11 cellular contexts compared by ENCODE assay signal in genomic region chr14:92539875-92540274, GRCh38. TPM values are rescaled to one million over a fixed set of nuclear protein-coding genes. Genes with fewer than 3 reads are reported as not detected.
DNase-seq lines count a peak whose midpoint lies in the region; ATAC-seq, FAIRE-seq and TF ChIP-seq lines count a peak whose summit lies in the region.
"Had no signal": no experiment of that assay in that cellular context is flagged by ENCODE, and none has a peak within 500 bp of the region (broad histone marks: within the 10 kb centered on the region; RNA-seq: fewer than 3 reads in every experiment).

No MANE protein-coding gene starts in this region.

- H3K27ac ChIP-seq in adrenal gland, result peak overlapping the region; percentile 23 to 91 (median 88)
- peak overlapping the region; percentile 36 to 62 for H3K27ac ChIP-seq in kidney (ENCODE audit: low read depth in 2 of 2, low read length in 2 of 2)
- peak overlapping the region; percentile 60 to 87 (median 72) for H3K27ac ChIP-seq in spleen
- H3K27ac ChIP-seq: HL-60 had no signal

- DNase-seq in GM19239 (ENCODE audit: insufficient read length, low spot score) (no peak), adrenal gland (no peak), kidney (no peak), spleen (peak; percentile 84), AG08396 (ENCODE audit: low spot score) (no peak), HAP-1 (ENCODE audit: low spot score in 2 of 2) (no peak), NCI-H1417 treated with DMSO at 0.1 percent for 48 hours (lab: John Stamatoyannopoulos, UW) (no peak)
- DNase-seq: activated naive CD4-positive, alpha-beta T cell treated with anti-CD3 and anti-CD28 coated beads for 36 hours; DND-41 had no signal

- H3K4me3 ChIP-seq in adrenal gland, result no peak overlapping the region
- H3K4me3 ChIP-seq in kidney (ENCODE audit: low read length in 2 of 2), result no peak overlapping the region
- H3K4me3 ChIP-seq in spleen, result peak overlapping the region in 1 of 8 donors; percentile 26
- H3K4me3 ChIP-seq in HAP-1, result no peak overlapping the region

- intact Hi-C loops in adrenal gland (cut with DNase I), result no loop called here
- intact Hi-C loops in kidney (cut with DNase I), result no loop called here
- intact Hi-C loops in spleen (cut with DNase I; ENCODE audit: low total_unique reads), result no loop called here

- FAIRE-seq in GM19239 (lab: Jason Lieb, UNC) (peak; percentile 40), kidney (lab: Jason Lieb, UNC) (no peak)

- no peak for ATAC-seq in GM18519 (IDR thresholded peaks at IDR 0.05; ENCODE audit: low FRiP score, unreplicated experiment)

- H3K9me3 ChIP-seq in adrenal gland (replicated peaks in 1 of 3) (no peaks in the 10 kb centered on the region), kidney (ENCODE audit: control insufficient read depth in 1 of 2, low read length in 2 of 2) (no peaks in the 10 kb centered on the region), spleen (no peaks in the 10 kb centered on the region), HAP-1 (no peaks in the 10 kb centered on the region; the same call in 1 of the 2 replicates)

- TF ChIP-seq POLR2A in adrenal gland (IDR thresholded peaks at IDR 0.05) (no peak), spleen (IDR thresholded peaks at IDR 0.05) (no peak)

- peaks cover 20 to 24% of the 10 kb centered on the region in 2 donors for H3K4me1 ChIP-seq in adrenal gland (replicated peaks in 1 of 2)
- H3K4me1 ChIP-seq in kidney (ENCODE audit: control insufficient read depth in 1 of 2, insufficient read depth in 1 of 2, low read depth in 1 of 2, low read length in 2 of 2), result peaks cover 22 to 25% of the 10 kb centered on the region in 2 donors
- H3K4me1 ChIP-seq in spleen, result peaks cover 18 to 90% (median 43%) of the 10 kb centered on the region in 6 donors
- H3K4me1 ChIP-seq in HAP-1, result peaks cover 19% of the 10 kb centered on the region

- in situ Hi-C loops in HAP-1 (cut with MboI; ENCODE audit: low sequenced_read_pairs), result no loop called here

- H3K27me3 ChIP-seq in adrenal gland (no peaks in the 10 kb centered on the region), spleen (replicated peaks in 1 of 7) (no peaks in the 10 kb centered on the region), HAP-1 (ENCODE audit: low read depth) (no peaks in the 10 kb centered on the region)

- TF ChIP-seq CTCF in adrenal gland (IDR thresholded peaks at IDR 0.05) (no peak), kidney (IDR thresholded peaks at IDR 0.05; ENCODE audit: borderline replicate concordance, extremely low read depth, insufficient read depth) (no peak), spleen (IDR thresholded peaks at IDR 0.05 in 8 of 11, conservative IDR thresholded peaks at IDR 0.05 in 3 of 11) (no peak)

- no peak overlapping the region for H3K9ac ChIP-seq in kidney (ENCODE audit: low read length in 2 of 2)

- H3K36me3 ChIP-seq in adrenal gland (replicated peaks in 1 of 2) (no peaks in the 10 kb centered on the region), kidney (ENCODE audit: control insufficient read depth in 1 of 2, insufficient read depth in 2 of 2, low read length in 2 of 2) (no peaks in the 10 kb centered on the region), spleen (no peaks in the 10 kb centered on the region), HAP-1 (replicated peaks) (no peaks in the 10 kb centered on the region; the same call in 1 of the 2 replicates)

- 66 to 75% (median 69%) methylated on average over 4 to 12 of the region's 12 CpGs for WGBS in adrenal gland, 4 donors
- 35 to 56% (median 43%) methylated on average over 12 of the region's 12 CpGs for WGBS in spleen, 5 donors

RNA-seq across cellular contexts. Expression of gene RIN3, which starts 26.3 kb away (rescaled TPM):
- total RNA-seq in adrenal gland, result 10 to 100 TPM; 21.5 to 63.2 (median 30.3) TPM
- polyA plus RNA-seq in adrenal gland, result 10 to 100 TPM in 2 of 3 donors, 1 to 10 TPM in 1; 8.1 to 55.7 (median 32.5) TPM
- total RNA-seq in kidney, result 30.4 TPM
- polyA plus RNA-seq in kidney (ENCODE audit: insufficient read depth, low read depth, low replicate concordance), result 7.1 TPM
- 100 to 1,000 TPM in 2 of 7 donors, 10 to 100 TPM in 5; 65.4 to 117 (median 95.4) TPM for total RNA-seq in spleen
- polyA plus RNA-seq in spleen, result 10 to 100 TPM; 17.2 to 28.8 (median 22.9) TPM
